ENCODE assay signal across 14 cellular contexts in the genomic region with DNA sequence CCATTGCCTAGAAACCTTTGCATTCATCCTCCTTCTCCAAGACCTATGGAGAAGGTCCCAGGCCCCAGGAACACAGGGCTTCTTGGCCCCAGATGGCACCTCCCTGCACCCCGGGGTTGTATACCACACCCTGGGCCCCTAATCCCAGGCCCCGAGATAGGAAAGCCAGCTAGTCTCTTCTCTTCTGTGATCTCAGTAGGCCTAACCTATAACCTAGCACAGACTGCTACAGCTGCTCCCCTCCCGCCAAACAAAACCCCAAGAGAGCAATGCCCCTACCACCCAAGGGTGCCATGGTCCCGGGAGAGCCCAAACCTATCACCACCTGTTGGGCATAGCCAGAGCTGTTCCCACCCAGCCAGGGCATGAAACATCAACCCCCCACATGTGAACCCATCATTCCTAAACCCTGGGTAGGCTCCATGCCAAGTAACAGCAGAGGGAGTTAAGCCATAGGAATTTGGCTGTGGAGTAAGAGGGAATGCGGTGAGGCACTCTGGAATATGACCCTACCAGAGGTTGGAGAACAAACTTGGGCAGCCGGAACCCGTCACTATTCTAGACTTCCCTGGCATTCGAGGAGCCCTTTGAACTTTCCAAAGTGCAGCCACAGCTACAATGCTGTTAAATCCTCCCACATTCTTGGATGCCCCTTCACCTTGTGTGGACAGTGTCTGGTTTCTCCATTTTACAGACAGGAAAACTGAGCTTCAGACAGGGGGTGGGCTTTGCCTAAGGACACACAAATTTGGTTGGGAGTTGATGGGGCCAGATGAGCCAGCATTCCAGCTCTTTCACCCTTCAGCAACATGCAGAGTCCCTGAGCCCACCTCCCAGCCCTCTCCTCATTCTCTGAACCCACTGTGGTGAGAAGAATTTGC. TPM values are rescaled to one million over a fixed set of nuclear protein-coding genes. Genes with fewer than 3 reads are reported as not detected.
DNase-seq lines count a peak whose midpoint lies in the region; ATAC-seq, FAIRE-seq and TF ChIP-seq lines count a peak whose summit lies in the region.
"Had no signal": no experiment of that assay in that cellular context is flagged by ENCODE, and none has a peak within 500 bp of the region (broad histone marks: within the 10 kb centered on the region; RNA-seq: fewer than 3 reads in every experiment).

No MANE protein-coding gene starts in this region.

- no peak for FAIRE-seq in HepG2 (lab: Jason Lieb, UNC)
- FAIRE-seq: keratinocyte had no signal

- no peak for TF ChIP-seq RAD21 in HepG2 (CRISPR knock-in tag; IDR thresholded peaks at IDR 0.05)

- in situ Hi-C loops in HepG2 (cut with HindIII; ENCODE audit: extremely low pct_ligation_motif_present, low pct_unique_long_range_greater_than_20kb), result no loop called here

- TF ChIP-seq CTCF in HL-60 (IDR thresholded peaks at IDR 0.05; ENCODE audit: insufficient read depth, low read length) (no peak), HepG2 (CRISPR knock-in tag; IDR thresholded peaks at IDR 0.05) (no peak)

- 0% methylated on average over 1 of the region's 8 CpGs for WGBS in HepG2 (ENCODE audit: low lambda C conversion rate)

- TF ChIP-seq EP300 in HepG2 (IDR thresholded peaks at IDR 0.05; ENCODE audit: low read depth in 2 of 2, low read length in 2 of 2) (no peak), HepG2 (CRISPR knock-in tag; IDR thresholded peaks at IDR 0.05; ENCODE audit: borderline replicate concordance) (no peak)

- ATAC-seq in activated CD8-positive, alpha-beta T cell treated with anti-CD3 and anti-CD28 coated beads, Interleukin-2, amount 10 ng/mL, durations not matched to agents 7 days and 5 days, result peak; percentile 0
- ATAC-seq in HepG2 (peak; percentile 75), esophagus mucosa (no peak)

- H3K27me3 Mint-ChIP-seq in activated CD8-positive, alpha-beta T cell treated with anti-CD3 and anti-CD28 coated beads, Interleukin-2, amount 10 ng/mL, durations not matched to agents 7 days and 5 days (ENCODE audit: low read depth), result no peaks in the 10 kb centered on the region

- DNase-seq in HL-60 (ENCODE audit: low read depth in 1 of 2, low spot score in 1 of 2), result no peak
- DNase-seq in activated CD8-positive, alpha-beta T cell treated with anti-CD3 and anti-CD28 coated beads, Interleukin-2, amount 10 ng/mL, durations not matched to agents 7 days and 5 days, result no peak
- peak; percentile 47 for DNase-seq in HepG2 (ENCODE audit: low spot score)
- no peak for DNase-seq in NCI-H2107 (lab: John Stamatoyannopoulos, UW)
- no peak for DNase-seq in SHP77 (lab: John Stamatoyannopoulos, UW)
- DNase-seq in stimulated activated CD4-positive, alpha-beta T cell treated with anti-CD3 and anti-CD28 coated beads, Interleukin-4, amount 100 ng/mL, for 1 hour, result no peak
- DNase-seq: HFFc6, IMR-90, NCI-H2029 treated with DMSO at 0.1 percent for 48 hours, substantia nigra had no signal

- peak overlapping the region in 8 of 11 experiments; percentile 46 to 93 (median 68); a peak in 15 of 22 replicates for H3K27ac ChIP-seq in BLaER1 treated with 17β-estradiol and CSF1 and Interleukin-3, amounts not matched to agents 10 nM and 100 nM
- H3K27ac ChIP-seq in HL-60 (replicated peaks) (peak overlapping the region; percentile 28), HepG2 (ENCODE audit: extremely low read length, insufficient read depth, low read length) (no peak overlapping the region)
- H3K27ac ChIP-seq: ascending aorta had no signal

- H2AFZ ChIP-seq in HepG2 (ENCODE audit: low read length), result no peak overlapping the region

- POLR2A ChIA-PET in activated CD8-positive, alpha-beta T cell treated with anti-CD3 and anti-CD28 coated beads, Interleukin-2, amount 10 ng/mL, durations not matched to agents 7 days and 5 days (lab: Charles Lee), result interaction anchor here (0.7 to 8.5 kb wide), 6 partner anchors 9 to 24 kb away, joined by 3 to 162 read pairs (median 6); a partner anchor contains a TSS
- POLR2A ChIA-PET in HepG2 (lab: Yijun Ruan, JAX), result no interaction called here

- peak overlapping the region; percentile 4 to 98 (median 62) for H3K4me2 ChIP-seq in BLaER1 treated with 17β-estradiol and CSF1 and Interleukin-3, amounts not matched to agents 10 nM and 100 nM
- peak overlapping the region; percentile 18; the same call in 1 of the 2 replicates for H3K4me2 ChIP-seq in HepG2 (ENCODE audit: low read depth, low read length)

- peaks cover 69 to 93% (median 79%) of the 10 kb centered on the region in 10 experiments for H3K4me1 ChIP-seq in BLaER1 treated with 17β-estradiol and CSF1 and Interleukin-3, amounts not matched to agents 10 nM and 100 nM
- H3K4me1 ChIP-seq in HepG2 (ENCODE audit: insufficient read depth, low read length), result peaks cover 44% of the 10 kb centered on the region
- H3K4me1 ChIP-seq: ascending aorta had no signal

- H3K36me3 Mint-ChIP-seq in activated CD8-positive, alpha-beta T cell treated with anti-CD3 and anti-CD28 coated beads, Interleukin-2, amount 10 ng/mL, durations not matched to agents 7 days and 5 days (ENCODE audit: low read depth), result peaks cover 9% of the 10 kb centered on the region

- no TSS peak for BruUV-seq in HepG2 (replicated peaks; lab: Mats Ljungman, UMichigan)

- H3K79me2 ChIP-seq in HepG2 (ENCODE audit: insufficient read depth, low read length), result no peaks in the 10 kb centered on the region

- H4K20me1 ChIP-seq in BLaER1 treated with 17β-estradiol and CSF1 and Interleukin-3, amounts not matched to agents 10 nM and 100 nM, result no peaks in the 10 kb centered on the region
- no peaks in the 10 kb centered on the region for H4K20me1 ChIP-seq in HepG2 (ENCODE audit: insufficient read depth, low read length)

- peaks cover 62 to 100% (median 87%) of the 10 kb centered on the region in 11 experiments for H3K27me3 ChIP-seq in BLaER1 treated with 17β-estradiol and CSF1 and Interleukin-3, amounts not matched to agents 10 nM and 100 nM
- H3K27me3 ChIP-seq in HL-60 (ENCODE audit: insufficient read depth, poor library complexity, severe bottlenecking) (no peaks in the 10 kb centered on the region), HepG2 (ENCODE audit: control insufficient read depth in 1 of 2, insufficient read depth in 2 of 2, low read length in 2 of 2) (no peaks in the 10 kb centered on the region)
- H3K27me3 ChIP-seq: ascending aorta had no signal

- TF ChIP-seq POLR2A in HepG2 (IDR thresholded peaks at IDR 0.05; ENCODE audit: insufficient read depth in 1 of 2, low read depth in 2 of 2, low read length in 2 of 2), result no peak

- CTCF ChIA-PET in activated CD8-positive, alpha-beta T cell treated with anti-CD3 and anti-CD28 coated beads, Interleukin-2, amount 10 ng/mL, durations not matched to agents 7 days and 5 days (lab: Charles Lee), result interaction anchor here (2.1 to 8.8 kb wide), 4 partner anchors 9 to 54 kb away, joined by 6 to 71 read pairs (median 10); a partner anchor contains a TSS
- CTCF ChIA-PET in HepG2 (lab: Yijun Ruan, JAX; ENCODE audit: low intra/inter-chr PET ratio, low total read pairs), result no interaction called here

- H3K4me1 Mint-ChIP-seq in activated CD8-positive, alpha-beta T cell treated with anti-CD3 and anti-CD28 coated beads, Interleukin-2, amount 10 ng/mL, durations not matched to agents 7 days and 5 days (ENCODE audit: low read depth), result peaks cover 66% of the 10 kb centered on the region

- no peak overlapping the region for H3K4me3 ChIP-seq in BLaER1 treated with 17β-estradiol and CSF1 and Interleukin-3, amounts not matched to agents 10 nM and 100 nM
- no peak overlapping the region for H3K4me3 ChIP-seq in HL-60 (replicated peaks; ENCODE audit: insufficient read depth, low read length)
- no peak overlapping the region for H3K4me3 ChIP-seq in HepG2 (replicated peaks in 1 of 3; ENCODE audit: insufficient read depth in 1 of 3, low read depth in 2 of 3, low read length in 3 of 3)
- H3K4me3 ChIP-seq: ascending aorta had no signal

- H3K4me3 Mint-ChIP-seq in activated CD8-positive, alpha-beta T cell treated with anti-CD3 and anti-CD28 coated beads, Interleukin-2, amount 10 ng/mL, durations not matched to agents 7 days and 5 days, result peak overlapping the region; percentile 46
- H3K4me3 Mint-ChIP-seq: HFFc6 had no signal

- no peaks in the 10 kb centered on the region for H3K36me3 ChIP-seq in BLaER1 treated with 17β-estradiol and CSF1 and Interleukin-3, amounts not matched to agents 10 nM and 100 nM
- no peaks in the 10 kb centered on the region for H3K36me3 ChIP-seq in HepG2 (replicated peaks in 1 of 2; ENCODE audit: control insufficient read depth in 1 of 2, insufficient read depth in 2 of 2, low read length in 2 of 2)
- H3K36me3 ChIP-seq: ascending aorta had no signal

- H3K27ac Mint-ChIP-seq in activated CD8-positive, alpha-beta T cell treated with anti-CD3 and anti-CD28 coated beads, Interleukin-2, amount 10 ng/mL, durations not matched to agents 7 days and 5 days, result peak overlapping the region; percentile 92
- H3K27ac Mint-ChIP-seq: HFFc6 had no signal

- intact Hi-C loops in HepG2 (cut with micrococcal nuclease; ENCODE audit: unreplicated experiment), result no loop called here

- H3K9me3 Mint-ChIP-seq in activated CD8-positive, alpha-beta T cell treated with anti-CD3 and anti-CD28 coated beads, Interleukin-2, amount 10 ng/mL, durations not matched to agents 7 days and 5 days (ENCODE audit: insufficient read depth), result no peaks in the 10 kb centered on the region
- H3K9me3 Mint-ChIP-seq: HFFc6 had no signal

- peak overlapping the region in 6 of 11 experiments; percentile 18 to 57 (median 39); a peak in 7 of 22 replicates for H3K9ac ChIP-seq in BLaER1 treated with 17β-estradiol and CSF1 and Interleukin-3, amounts not matched to agents 10 nM and 100 nM
- H3K9ac ChIP-seq in HepG2 (ENCODE audit: insufficient read depth, low read depth, low read length), result no peak overlapping the region

- H3K9me3 ChIP-seq in BLaER1 treated with 17β-estradiol and CSF1 and Interleukin-3, amounts not matched to agents 10 nM and 100 nM (replicated peaks in 1 of 11), result no peaks in the 10 kb centered on the region
- no peaks in the 10 kb centered on the region for H3K9me3 ChIP-seq in HepG2 (ENCODE audit: low read length)
- H3K9me3 ChIP-seq: ascending aorta had no signal

RNA-seq across cellular contexts. Expression of a gene that starts 10.9 kb away (rescaled TPM):
- 100 to 1,000 TPM; 286 to 303 TPM for total RNA-seq in activated CD8-positive, alpha-beta T cell treated with anti-CD3 and anti-CD28 coated beads, Interleukin-2, amount 10 ng/mL, durations not matched to agents 7 days and 5 days
- not detected in 2 replicates for total RNA-seq in HepG2 (2016; rRNA removed; fragmentation: Illumina TruSeq; extraction: Trizol)
- not detected in 2 replicates for total RNA-seq in HepG2 (2016; cell fraction: cytosol; rRNA removed; fragmentation: Illumina TruSeq; extraction: Trizol; ENCODE audit: low read depth)
- not detected in 2 replicates for total RNA-seq in HepG2 (2016; cell fraction: insoluble cytoplasmic fraction; rRNA removed; fragmentation: Illumina TruSeq; extraction: Trizol)
- not detected in 2 replicates for total RNA-seq in HepG2 (2016; cell fraction: membrane; rRNA removed; fragmentation: Illumina TruSeq; extraction: Trizol)
- total RNA-seq in HepG2 (2016; cell fraction: nucleus; rRNA removed; fragmentation: Illumina TruSeq; extraction: Trizol), result not detected in 2 replicates
- 0.08 and 0.09 TPM in 2 replicates for polyA plus RNA-seq in HepG2 (2011; rRNA removed)
- polyA plus RNA-seq in HepG2 (2011; cell fraction: cytosol; rRNA removed), result 0.11 and 0.12 TPM in 2 replicates
- 0.03 and 0.10 TPM in 2 replicates for polyA plus RNA-seq in HepG2 (2011; cell fraction: nucleus; rRNA removed)
- 0.11 TPM in 1 of 2 replicates, not detected in the other for polyA plus RNA-seq in HepG2 (2012)
- not detected in 2 replicates for polyA plus RNA-seq in HepG2 (2016; cell fraction: cytosol; fragmentation: Illumina TruSeq; extraction: Trizol; ENCODE audit: low read depth)
- polyA plus RNA-seq in HepG2 (2016; cell fraction: insoluble cytoplasmic fraction; fragmentation: Illumina TruSeq; extraction: Trizol; ENCODE audit: low read depth), result not detected in 2 replicates
- polyA plus RNA-seq in HepG2 (2016; cell fraction: membrane; fragmentation: Illumina TruSeq; extraction: Trizol; ENCODE audit: low read depth), result not detected in 2 replicates
- not detected in 2 replicates for polyA plus RNA-seq in HepG2 (2016; cell fraction: nucleus; fragmentation: Illumina TruSeq; extraction: Trizol; ENCODE audit: insufficient read depth, low read depth)
- polyA minus RNA-seq in HepG2 (2011; rRNA and poly(A)+ RNA removed; ENCODE audit: low replicate concordance), result 0.07 TPM in 1 of 2 replicates, not detected in the other
- not detected in 2 replicates for polyA minus RNA-seq in HepG2 (2011; cell fraction: cytosol; rRNA and poly(A)+ RNA removed)
- not detected in 2 replicates for polyA minus RNA-seq in HepG2 (2011; cell fraction: nucleus; rRNA and poly(A)+ RNA removed)
- total RNA-seq in esophagus mucosa, result 1.6 TPM
- total RNA-seq: HFFc6, IMR-90 had no signal
- polyA plus RNA-seq: IMR-90 had no signal

RNA-seq across cellular contexts. Expression of a gene that starts 30.0 kb away (rescaled TPM):
- total RNA-seq in activated CD8-positive, alpha-beta T cell treated with anti-CD3 and anti-CD28 coated beads, Interleukin-2, amount 10 ng/mL, durations not matched to agents 7 days and 5 days, result 1 to 10 TPM; 1.6 to 1.7 TPM
- total RNA-seq in HepG2 (2016; rRNA removed; fragmentation: Illumina TruSeq; extraction: Trizol) (0.49 and 1.1 TPM in 2 replicates), esophagus mucosa (0.36 TPM)
- not detected in 2 replicates for total RNA-seq in HepG2 (2016; cell fraction: cytosol; rRNA removed; fragmentation: Illumina TruSeq; extraction: Trizol; ENCODE audit: low read depth)
- total RNA-seq in HepG2 (2016; cell fraction: insoluble cytoplasmic fraction; rRNA removed; fragmentation: Illumina TruSeq; extraction: Trizol), result 0.34 and 1.1 TPM in 2 replicates
- 0.15 and 0.17 TPM in 2 replicates for total RNA-seq in HepG2 (2016; cell fraction: membrane; rRNA removed; fragmentation: Illumina TruSeq; extraction: Trizol)
- 0.68 and 1.3 TPM in 2 replicates for total RNA-seq in HepG2 (2016; cell fraction: nucleus; rRNA removed; fragmentation: Illumina TruSeq; extraction: Trizol)
- 1.8 and 3.8 TPM in 2 replicates for polyA plus RNA-seq in HepG2 (2011; rRNA removed)
- 1.5 and 1.7 TPM in 2 replicates for polyA plus RNA-seq in HepG2 (2011; cell fraction: cytosol; rRNA removed)
- 3.5 and 4.1 TPM in 2 replicates for polyA plus RNA-seq in HepG2 (2011; cell fraction: nucleus; rRNA removed)
- 3.9 and 5.5 TPM in 2 replicates for polyA plus RNA-seq in HepG2 (2012)
- polyA plus RNA-seq in HepG2 (2016; cell fraction: cytosol; fragmentation: Illumina TruSeq; extraction: Trizol; ENCODE audit: low read depth), result 0.06 and 0.21 TPM in 2 replicates
- polyA plus RNA-seq in HepG2 (2016; cell fraction: insoluble cytoplasmic fraction; fragmentation: Illumina TruSeq; extraction: Trizol; ENCODE audit: low read depth), result 0.59 and 0.69 TPM in 2 replicates
- polyA plus RNA-seq in HepG2 (2016; cell fraction: membrane; fragmentation: Illumina TruSeq; extraction: Trizol; ENCODE audit: low read depth), result 0.15 and 0.25 TPM in 2 replicates
- polyA plus RNA-seq in HepG2 (2016; cell fraction: nucleus; fragmentation: Illumina TruSeq; extraction: Trizol; ENCODE audit: insufficient read depth, low read depth), result 2.0 and 2.7 TPM in 2 replicates
- 2.4 TPM in 1 of 2 replicates, not detected in the other for polyA minus RNA-seq in HepG2 (2011; rRNA and poly(A)+ RNA removed; ENCODE audit: low replicate concordance)
- 0.53 and 1.3 TPM in 2 replicates for polyA minus RNA-seq in HepG2 (2011; cell fraction: cytosol; rRNA and poly(A)+ RNA removed)
- 2.1 and 2.9 TPM in 2 replicates for polyA minus RNA-seq in HepG2 (2011; cell fraction: nucleus; rRNA and poly(A)+ RNA removed)
- total RNA-seq: HFFc6 had no signal
- polyA plus RNA-seq: keratinocyte had no signal

Comparison
In these comparisons a context has a peak if more than half of its experiments do, and no peak if none do; other contexts are left out.
1. RNA of a gene that starts 10.9 kb away (total RNA-seq): 286 to 303 TPM in activated CD8-positive, alpha-beta T cell treated with anti-CD3 and anti-CD28 coated beads, Interleukin-2, amount 10 ng/mL, durations not matched to agents 7 days and 5 days; 1.6 TPM in esophagus mucosa (single experiment) and not detected in HepG2; every median in the first group is over 100 times any median in the second.